10 cellular contexts compared by ENCODE assay signal in genomic region chr1:207981976-207982375, GRCh38.
DNase-seq lines count a peak whose midpoint lies in the region; ATAC-seq and TF ChIP-seq lines count a peak whose summit lies in the region.
"Had no signal": no experiment of that assay in that cellular context is flagged by ENCODE, and none has a peak within 500 bp of the region (broad histone marks: within the 10 kb centered on the region; RNA-seq: fewer than 3 reads in every experiment).

No MANE protein-coding gene starts in this region.

- no peaks in the 10 kb centered on the region for H4K20me1 ChIP-seq in OCI-LY3 (ENCODE audit: insufficient read depth, low read length)

- H3K27ac ChIP-seq in C4-2B = no peak overlapping the region
- no peak overlapping the region for H3K27ac ChIP-seq in OCI-LY3 (ENCODE audit: low read length)

- H3K4me2 ChIP-seq in OCI-LY3 (ENCODE audit: low read length) = no peak overlapping the region

- peaks cover 46% of the 10 kb centered on the region for H3K27me3 ChIP-seq in OCI-LY3 (ENCODE audit: low read depth, low read length)

- DNase-seq in left ventricle myocardium superior = no peak
- DNase-seq in HK-2 (ENCODE audit: unreplicated experiment) = no peak
- DNase-seq in NCI-H128 (lab: John Stamatoyannopoulos, UW; ENCODE audit: unreplicated experiment) = no peak
- DNase-seq in NCI-H2227 (lab: John Stamatoyannopoulos, UW; ENCODE audit: unreplicated experiment) = no peak
- no peak for DNase-seq in epidermal melanocyte (ENCODE audit: insufficient read length, low spot score)
- DNase-seq: HCEC 1CT; naive thymus-derived CD8-positive, alpha-beta T cell had no signal

- no peaks in the 10 kb centered on the region for H3K36me3 ChIP-seq in OCI-LY3 (replicated peaks; ENCODE audit: low read depth, low read length)

- intact Hi-C loops in left ventricle myocardium superior (cut with micrococcal nuclease) = no loop called here

- peaks cover 7% of the 10 kb centered on the region for H3K4me1 ChIP-seq in OCI-LY3 (ENCODE audit: low read length)

- H3K9me3 ChIP-seq in OCI-LY3 (ENCODE audit: insufficient read depth, low read length) = no peaks in the 10 kb centered on the region

- ATAC-seq in GM21786 (IDR thresholded peaks at IDR 0.05; ENCODE audit: unreplicated experiment) = peak; percentile 53
- peak; percentile 50 for ATAC-seq in left ventricle myocardium superior

- peak; percentile 65 for TF ChIP-seq CTCF in C4-2B (conservative IDR thresholded peaks at IDR 0.05)
- TF ChIP-seq CTCF in OCI-LY3 (IDR thresholded peaks at IDR 0.05; ENCODE audit: low read depth, low read length) = peak; percentile 75

- no peaks in the 10 kb centered on the region for H3K79me2 ChIP-seq in OCI-LY3 (ENCODE audit: low read length)

- no peak overlapping the region for H3K4me3 ChIP-seq in OCI-LY3 (ENCODE audit: low read length)

- H3K9ac ChIP-seq in OCI-LY3 (ENCODE audit: low read length) = no peak overlapping the region

- H2AFZ ChIP-seq in OCI-LY3 (ENCODE audit: low read depth, low read length) = no peak overlapping the region
